ENCODE assay signal across 8 cellular contexts in genomic region chr18:2104620-2105462, GRCh38.
DNase-seq lines count a peak whose midpoint lies in the region; ATAC-seq and TF ChIP-seq lines count a peak whose summit lies in the region.

No MANE protein-coding gene starts in this region.

- H3K27ac Mint-ChIP-seq in CD4-positive, CD25-positive, alpha-beta regulatory T cell = peak overlapping the region in 1 of 3 donors; percentile 50

- no peak overlapping the region for H3K9ac ChIP-seq in OCI-LY3 (ENCODE audit: low read length)

- no peak overlapping the region for H3K4me2 ChIP-seq in OCI-LY3 (ENCODE audit: low read length)

- DNase-seq in CD4-positive, CD25-positive, alpha-beta regulatory T cell = peak; percentile 3 to 40 (median 24)
- DNase-seq in activated T-helper 9 cell treated with anti-CD3 and anti-CD28 coated beads, Interleukin-2, amount 50 U/mL, for 16 hours (ENCODE audit: low read depth) = peak; percentile 12
- DNase-seq in Right ventricle myocardium superior (peak; percentile 57), gastrocnemius medialis (no peak), SHP77 treated with DMSO at 0.1 percent for 48 hours (lab: John Stamatoyannopoulos, UW) (no peak)

- H3K27ac ChIP-seq in CD4-positive, CD25-positive, alpha-beta regulatory T cell (ENCODE audit: insufficient read depth, low read length, poor library complexity, severe bottlenecking) = no peak overlapping the region
- H3K27ac ChIP-seq in OCI-LY3 (ENCODE audit: low read length) (no peak overlapping the region), gastrocnemius medialis (no peak overlapping the region)

- no peak overlapping the region for H3K4me3 ChIP-seq in CD4-positive, CD25-positive, alpha-beta regulatory T cell (ENCODE audit: low read depth, low read length)
- H3K4me3 ChIP-seq in OCI-LY3 (ENCODE audit: low read length) = no peak overlapping the region
- no peak overlapping the region for H3K4me3 ChIP-seq in gastrocnemius medialis

- H3K9me3 Mint-ChIP-seq in CD4-positive, CD25-positive, alpha-beta regulatory T cell = peaks cover 0 to 5% (median 0%) of the 10 kb centered on the region in 7 donors

- intact Hi-C loops in Right ventricle myocardium superior (cut with DNase I) = loop anchor here (5.0 to 10.0 kb wide), 2 partner anchors 120 to 437 kb away; no protein-coding TSS in a partner anchor
- intact Hi-C loops in gastrocnemius medialis (cut with DNase I; ENCODE audit: low total_unique reads) = loop anchor here (10.0 kb wide), 1 partner anchor 440 kb away; no protein-coding TSS in a partner anchor

- in situ Hi-C loops in gastrocnemius medialis (cut with MboI; ENCODE audit: low sequenced_read_pairs in 4 of 4) = no loop called here

- no peaks in the 10 kb centered on the region for H3K27me3 ChIP-seq in CD4-positive, CD25-positive, alpha-beta regulatory T cell (ENCODE audit: control insufficient read depth, insufficient read depth, low read length)
- H3K27me3 ChIP-seq in OCI-LY3 (ENCODE audit: low read depth, low read length) (no peaks in the 10 kb centered on the region), gastrocnemius medialis (no peaks in the 10 kb centered on the region)

- H3K79me2 ChIP-seq in OCI-LY3 (ENCODE audit: low read length) = no peaks in the 10 kb centered on the region

- H3K36me3 ChIP-seq in CD4-positive, CD25-positive, alpha-beta regulatory T cell (ENCODE audit: control insufficient read depth, insufficient read depth, low read length) = no peaks in the 10 kb centered on the region
- H3K36me3 ChIP-seq in OCI-LY3 (replicated peaks; ENCODE audit: low read depth, low read length) (no peaks in the 10 kb centered on the region), gastrocnemius medialis (no peaks in the 10 kb centered on the region)

- no peaks in the 10 kb centered on the region for H4K20me1 ChIP-seq in OCI-LY3 (ENCODE audit: insufficient read depth, low read length)

- no peak overlapping the region for H2AFZ ChIP-seq in OCI-LY3 (ENCODE audit: low read depth, low read length)

- H3K4me3 Mint-ChIP-seq in CD4-positive, CD25-positive, alpha-beta regulatory T cell = no peak overlapping the region

- H3K27me3 Mint-ChIP-seq in CD4-positive, CD25-positive, alpha-beta regulatory T cell = peaks cover 8% of the 10 kb centered on the region

- TF ChIP-seq CTCF in OCI-LY3 (IDR thresholded peaks at IDR 0.05; ENCODE audit: low read depth, low read length) (peak; percentile 83), gastrocnemius medialis (IDR thresholded peaks at IDR 0.05 in 4 of 5, conservative IDR thresholded peaks at IDR 0.05 in 1 of 5) (peak in 4 of 5 experiments; percentile 16 to 38 (median 20))

- ATAC-seq in CD4-positive, CD25-positive, alpha-beta regulatory T cell (ENCODE audit: low read depth in 2 of 2) = peak; percentile 50
- ATAC-seq in GM18909 (IDR thresholded peaks at IDR 0.05; ENCODE audit: poor library complexity, unreplicated experiment) (peak; percentile 82), HG03066 (IDR thresholded peaks at IDR 0.05; ENCODE audit: low read depth, unreplicated experiment) (peak; percentile 65), Right ventricle myocardium superior (ENCODE audit: poor library complexity) (peak; percentile 78), gastrocnemius medialis (no peak)

- no peak for TF ChIP-seq POLR2A in gastrocnemius medialis (IDR thresholded peaks at IDR 0.05)

- no peaks in the 10 kb centered on the region for H3K9me3 ChIP-seq in CD4-positive, CD25-positive, alpha-beta regulatory T cell (ENCODE audit: control insufficient read depth in 2 of 2, low read length in 2 of 2)
- H3K9me3 ChIP-seq in OCI-LY3 (ENCODE audit: insufficient read depth, low read length) (no peaks in the 10 kb centered on the region), gastrocnemius medialis (no peaks in the 10 kb centered on the region)

- no peaks in the 10 kb centered on the region for H3K4me1 Mint-ChIP-seq in CD4-positive, CD25-positive, alpha-beta regulatory T cell

- no peaks in the 10 kb centered on the region for H3K4me1 ChIP-seq in CD4-positive, CD25-positive, alpha-beta regulatory T cell (ENCODE audit: control insufficient read depth, insufficient read depth, low read length, poor library complexity, severe bottlenecking)
- no peaks in the 10 kb centered on the region for H3K4me1 ChIP-seq in OCI-LY3 (ENCODE audit: low read length)
- H3K4me1 ChIP-seq in gastrocnemius medialis = no peaks in the 10 kb centered on the region

- H3K36me3 Mint-ChIP-seq in CD4-positive, CD25-positive, alpha-beta regulatory T cell = no peaks in the 10 kb centered on the region

Comparison
In these comparisons a context has a peak if more than half of its experiments do, and no peak if none do; other contexts are left out.
1. ATAC-seq: peak in CD4-positive, CD25-positive, alpha-beta regulatory T cell (2 of 2), GM18909 (single experiment), HG03066 (single experiment) and Right ventricle myocardium superior (single experiment); none in gastrocnemius medialis (0 of 2).
2. DNase-seq: peak in CD4-positive, CD25-positive, alpha-beta regulatory T cell (3 of 3), activated T-helper 9 cell treated with anti-CD3 and anti-CD28 coated beads, Interleukin-2, amount 50 U/mL, for 16 hours (single experiment) and Right ventricle myocardium superior (single experiment); none in gastrocnemius medialis (0 of 2) and SHP77 treated with DMSO at 0.1 percent for 48 hours (single experiment).